ENCODE assay signal across 19 cellular contexts in the genomic region with DNA sequence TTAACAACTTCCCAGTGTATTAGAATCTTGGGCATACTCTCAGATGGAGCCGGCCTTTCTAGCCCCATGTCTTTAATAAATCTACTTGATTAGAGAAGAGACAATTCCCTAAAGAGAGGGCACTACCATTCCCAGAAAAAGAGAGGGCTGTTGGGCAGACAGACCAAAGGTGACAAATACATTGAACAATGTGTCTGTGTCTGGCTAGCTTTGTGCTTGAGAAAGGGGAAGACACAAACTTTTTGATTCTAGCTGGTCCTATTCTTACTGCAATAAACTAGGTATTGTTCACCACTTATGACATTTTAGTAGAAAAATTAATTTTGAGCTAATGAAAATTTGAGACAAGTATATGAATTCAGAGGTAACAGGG. TPM values are rescaled to one million over a fixed set of nuclear protein-coding genes. Genes with fewer than 3 reads are reported as not detected.
DNase-seq lines count a peak whose midpoint lies in the region; ATAC-seq and TF ChIP-seq lines count a peak whose summit lies in the region.
"Had no signal": no experiment of that assay in that cellular context is flagged by ENCODE, and none has a peak within 500 bp of the region (broad histone marks: within the 10 kb centered on the region; RNA-seq: fewer than 3 reads in every experiment).

No MANE protein-coding gene starts in this region.

- no peak for TF ChIP-seq POLR2A in breast epithelium (IDR thresholded peaks at IDR 0.05)

- TF ChIP-seq RAD21 in SK-N-SH (IDR thresholded peaks at IDR 0.05; ENCODE audit: low read length) = no peak

- WGBS in SK-N-SH (ENCODE audit: low lambda C conversion rate) = 80% methylated on average over 1 of the region's 1 CpG

- H3K9me2 ChIP-seq in SK-N-SH = no peaks in the 10 kb centered on the region

- H3K9me3 ChIP-seq in SK-N-SH = no peaks in the 10 kb centered on the region
- no peaks in the 10 kb centered on the region for H3K9me3 ChIP-seq in breast epithelium
- H3K9me3 ChIP-seq in osteoblast (ENCODE audit: low read depth, low read length) = no peaks in the 10 kb centered on the region
- H3K9me3 ChIP-seq in thoracic aorta = no peaks in the 10 kb centered on the region
- H3K9me3 ChIP-seq in ascending aorta = no peaks in the 10 kb centered on the region

- H3K4me2 ChIP-seq in SK-N-SH = peak overlapping the region; percentile 42; the same call in 1 of the 2 replicates
- no peak overlapping the region for H3K4me2 ChIP-seq in osteoblast (ENCODE audit: insufficient read depth, low read length)

- H3K9ac ChIP-seq in SK-N-SH = peak overlapping the region; percentile 58; the same call in 1 of the 2 replicates

- ATAC-seq in SK-N-SH treated with all-trans-retinoic acid at 6 μM for 48 hours (no peak), thoracic aorta (ENCODE audit: insufficient number of reproducible peaks, low FRiP score, low read depth) (no peak), HG02970 (IDR thresholded peaks at IDR 0.05; ENCODE audit: low FRiP score, unreplicated experiment) (no peak)
- ATAC-seq: GM12878 had no signal

- H4K20me1 ChIP-seq in SK-N-SH (ENCODE audit: insufficient read depth) (no peaks in the 10 kb centered on the region), osteoblast (ENCODE audit: insufficient read depth, low read length) (no peaks in the 10 kb centered on the region)

- intact Hi-C loops in breast epithelium (cut with DNase I; ENCODE audit: low total_unique reads) = no loop called here
- intact Hi-C loops in ascending aorta (cut with DNase I) = no loop called here

- H2AFZ ChIP-seq in SK-N-SH (ENCODE audit: low read depth) (no peak overlapping the region), osteoblast (ENCODE audit: low read length) (no peak overlapping the region)

- H3F3A ChIP-seq in SK-N-SH (replicated peaks; ENCODE audit: insufficient read depth) = peaks cover 58% of the 10 kb centered on the region

- DNase-seq in SK-N-SH = no peak
- DNase-seq in breast epithelium (ENCODE audit: low spot score in 2 of 2) = no peak
- no peak for DNase-seq in osteoblast (ENCODE audit: insufficient read length, low spot score, missing footprints)
- no peak for DNase-seq in thoracic aorta (ENCODE audit: low spot score)
- DNase-seq in foreskin melanocyte = no peak
- no peak for DNase-seq in ascending aorta (ENCODE audit: low spot score in 2 of 2)
- DNase-seq: 8988T; C1 segment of cervical spinal cord; HCEC 1CT; NCI-H1048; NCI-H146; NCI-H345; NCI-H526 treated with DMSO at 0.1 percent for 48 hours; NK-92 treated with Interleukin-12 subunit alpha and Interleukin-12 subunit beta, amount 100 ng/mL, for 24 hours; OCI-M1; RPMI8226 had no signal

- no peaks in the 10 kb centered on the region for H3K36me3 ChIP-seq in SK-N-SH (replicated peaks in 1 of 2; ENCODE audit: control insufficient read depth in 1 of 2, insufficient read depth in 2 of 2, low read length in 1 of 2)
- no peaks in the 10 kb centered on the region for H3K36me3 ChIP-seq in breast epithelium
- H3K36me3 ChIP-seq in osteoblast (ENCODE audit: insufficient read depth, low read length) = no peaks in the 10 kb centered on the region
- H3K36me3 ChIP-seq in thoracic aorta = no peaks in the 10 kb centered on the region
- no peaks in the 10 kb centered on the region for H3K36me3 ChIP-seq in ascending aorta

- H3K79me2 ChIP-seq in SK-N-SH (ENCODE audit: insufficient read depth) (no peaks in the 10 kb centered on the region), osteoblast (ENCODE audit: insufficient read depth, low read length) (no peaks in the 10 kb centered on the region)

- CTCF ChIA-PET in SK-N-SH (lab: Yijun Ruan, JAX) = interaction anchor here (0.8 to 1.3 kb wide), 2 partner anchors 14 to 31 kb away, joined by 4 read pairs; no protein-coding TSS in a partner anchor

- peak overlapping the region; percentile 60 to 90 for H3K27ac ChIP-seq in SK-N-SH (ENCODE audit: low read depth in 2 of 2, low read length in 1 of 2)
- H3K27ac ChIP-seq in breast epithelium = peak overlapping the region; percentile 42 to 66
- H3K27ac ChIP-seq in osteoblast (ENCODE audit: low read depth, low read length) = peak overlapping the region; percentile 85
- peak overlapping the region; percentile 6 to 31 for H3K27ac ChIP-seq in thoracic aorta
- H3K27ac ChIP-seq in ascending aorta = no peak overlapping the region

- TF ChIP-seq CTCF in SK-N-SH (IDR thresholded peaks at IDR 0.05) (no peak), breast epithelium (IDR thresholded peaks at IDR 0.05) (no peak), osteoblast (IDR thresholded peaks at IDR 0.05; ENCODE audit: extremely low read depth, low read depth, low read length) (no peak), thoracic aorta (IDR thresholded peaks at IDR 0.05) (no peak), ascending aorta (IDR thresholded peaks at IDR 0.05) (no peak)

- H3K27me3 ChIP-seq in SK-N-SH (ENCODE audit: insufficient read depth) = no peaks in the 10 kb centered on the region
- H3K27me3 ChIP-seq in breast epithelium = no peaks in the 10 kb centered on the region
- H3K27me3 ChIP-seq in osteoblast (ENCODE audit: insufficient read depth, low read length) = no peaks in the 10 kb centered on the region
- H3K27me3 ChIP-seq in thoracic aorta (replicated peaks; ENCODE audit: insufficient read depth) = no peaks in the 10 kb centered on the region
- no peaks in the 10 kb centered on the region for H3K27me3 ChIP-seq in ascending aorta

- H3K4me3 ChIP-seq in SK-N-SH (ENCODE audit: low read depth in 2 of 2, low read length in 1 of 2) (no peak overlapping the region), breast epithelium (no peak overlapping the region), osteoblast (ENCODE audit: insufficient read depth, low read length) (no peak overlapping the region), thoracic aorta (no peak overlapping the region), ascending aorta (no peak overlapping the region)
- H3K4me3 ChIP-seq: GM12878 had no signal

- H3K4me1 ChIP-seq in SK-N-SH (ENCODE audit: control insufficient read depth in 1 of 2, insufficient read depth in 2 of 2, low read depth in 1 of 2, low read length in 1 of 2) = peaks cover 0 to 27% of the 10 kb centered on the region in 2 experiments
- no peaks in the 10 kb centered on the region for H3K4me1 ChIP-seq in breast epithelium
- H3K4me1 ChIP-seq in osteoblast (ENCODE audit: insufficient read depth, low read length) = peaks cover 48% of the 10 kb centered on the region
- peaks cover 33 to 70% of the 10 kb centered on the region in 2 donors for H3K4me1 ChIP-seq in thoracic aorta (ENCODE audit: control insufficient read depth in 1 of 2, low read depth in 2 of 2)
- H3K4me1 ChIP-seq in ascending aorta = peaks cover 11 to 56% of the 10 kb centered on the region in 2 donors

- no peak for TF ChIP-seq EP300 in SK-N-SH (IDR thresholded peaks at IDR 0.05; ENCODE audit: borderline replicate concordance in 1 of 2, low read depth in 1 of 2, low read length in 1 of 2)

- POLR2A ChIA-PET in SK-N-SH (lab: Yijun Ruan, JAX) = no interaction called here

TF ChIP-seq in SK-N-SH, 30 proteins besides CTCF, POLR2A, EP300 and RAD21:
- TF ChIP-seq JUND (IDR thresholded peaks at IDR 0.05) = no peak
- TF ChIP-seq NFIC (IDR thresholded peaks at IDR 0.05; ENCODE audit: borderline replicate concordance) = peak; percentile 8; the same call in 1 of the 2 replicates
- TF ChIP-seq RFX5 (IDR thresholded peaks at IDR 0.05; ENCODE audit: low read length) = no peak

TF ChIP-seq in SK-N-SH treated with all-trans-retinoic acid at 6 μM for 48 hours, 23 proteins besides CTCF, POLR2A, EP300 and RAD21 (continues in another document):
- TF ChIP-seq PPARA (CRISPR knock-in tag; IDR thresholded peaks at IDR 0.05; ENCODE audit: borderline replicate concordance) = no peak
- no peak for TF ChIP-seq ZFP30 (CRISPR knock-in tag; IDR thresholded peaks at IDR 0.05)
- no peak for TF ChIP-seq TSHZ2 (CRISPR knock-in tag; IDR thresholded peaks at IDR 0.05)
- TF ChIP-seq BACH2 (CRISPR knock-in tag; IDR thresholded peaks at IDR 0.05; ENCODE audit: borderline replicate concordance) = no peak
- TF ChIP-seq, protein P1, sequence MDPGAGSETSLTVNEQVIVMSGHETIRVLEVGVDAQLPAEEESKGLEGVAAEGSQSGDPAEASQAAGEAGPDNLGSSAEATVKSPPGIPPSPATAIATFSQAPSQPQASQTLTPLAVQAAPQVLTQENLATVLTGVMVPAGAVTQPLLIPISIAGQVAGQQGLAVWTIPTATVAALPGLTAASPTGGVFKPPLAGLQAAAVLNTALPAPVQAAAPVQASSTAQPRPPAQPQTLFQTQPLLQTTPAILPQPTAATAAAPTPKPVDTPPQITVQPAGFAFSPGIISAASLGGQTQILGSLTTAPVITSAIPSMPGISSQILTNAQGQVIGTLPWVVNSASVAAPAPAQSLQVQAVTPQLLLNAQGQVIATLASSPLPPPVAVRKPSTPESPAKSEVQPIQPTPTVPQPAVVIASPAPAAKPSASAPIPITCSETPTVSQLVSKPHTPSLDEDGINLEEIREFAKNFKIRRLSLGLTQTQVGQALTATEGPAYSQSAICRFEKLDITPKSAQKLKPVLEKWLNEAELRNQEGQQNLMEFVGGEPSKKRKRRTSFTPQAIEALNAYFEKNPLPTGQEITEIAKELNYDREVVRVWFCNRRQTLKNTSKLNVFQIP (CRISPR knock-in tag; IDR thresholded peaks at IDR 0.05; ENCODE audit: borderline replicate concordance, low read depth) = no peak

RNA-seq across cellular contexts. Expression of gene DUT, which starts 57.7 kb away (rescaled TPM):
- 67.1 and 79.3 TPM in 2 replicates for polyA plus RNA-seq in SK-N-SH (2012; rRNA removed)
- polyA plus RNA-seq in SK-N-SH (2012; cell fraction: cytosol; rRNA removed) = 84.7 and 92.5 TPM in 2 replicates
- polyA plus RNA-seq in SK-N-SH (2012; cell fraction: nucleus; rRNA removed) = 152 and 251 TPM in 2 replicates
- 100 to 1,000 TPM; 101 to 105 (median 105) TPM for total RNA-seq in breast epithelium
- total RNA-seq in osteoblast = 43.6 and 49.2 TPM in 2 replicates
- 100 to 1,000 TPM in 1 of 2 donors, 10 to 100 TPM in 1; 50.7 to 106 TPM for total RNA-seq in thoracic aorta
- 150 TPM for total RNA-seq in ascending aorta

Comparison
In these comparisons a context has a peak if more than half of its experiments do, and no peak if none do; other contexts are left out.
1. H3K27ac ChIP-seq: peak in SK-N-SH (2 of 2), breast epithelium (2 of 2), osteoblast (single experiment) and thoracic aorta (2 of 2); none in ascending aorta (0 of 2).